ENCODE assay signal across 1 cellular context in genomic region chr16:54102888-54103866, GRCh38.
TF ChIP-seq lines count a peak whose summit lies in the region.

No MANE protein-coding gene starts in this region.

TF ChIP-seq in HepG2, 621 proteins besides CTCF, POLR2A, EP300 and RAD21 (continued from another document and continues in another):
- TF ChIP-seq KIAA2018 (CRISPR knock-in tag; IDR thresholded peaks at IDR 0.05; ENCODE audit: borderline replicate concordance) (no peak), ZNF275 (CRISPR knock-in tag; IDR thresholded peaks at IDR 0.05; ENCODE audit: borderline replicate concordance) (no peak), ZNF18 (CRISPR knock-in tag; IDR thresholded peaks at IDR 0.05; ENCODE audit: insufficient replicate concordance) (peak; percentile 80), ZNF788 (CRISPR knock-in tag; IDR thresholded peaks at IDR 0.05; ENCODE audit: borderline replicate concordance) (no peak), SP4 (CRISPR knock-in tag; IDR thresholded peaks at IDR 0.05) (no peak; the same call in 1 of the 2 replicates), ZBTB20 (CRISPR knock-in tag; IDR thresholded peaks at IDR 0.05; ENCODE audit: borderline replicate concordance, low read depth) (peak; percentile 94; the same call in 1 of the 2 replicates), ZHX2 (IDR thresholded peaks at IDR 0.05; ENCODE audit: low read depth) (no peak), ZHX2 (CRISPR knock-in tag; IDR thresholded peaks at IDR 0.05; ENCODE audit: borderline replicate concordance) (peak; percentile 21; the same call in 1 of the 2 replicates), ZBTB7A (CRISPR knock-in tag; IDR thresholded peaks at IDR 0.05) (no peak), ZNF251 (CRISPR knock-in tag; IDR thresholded peaks at IDR 0.05) (no peak), MED1 (CRISPR knock-in tag; IDR thresholded peaks at IDR 0.05) (peak; percentile 98), IKZF4 (CRISPR knock-in tag; IDR thresholded peaks at IDR 0.05; ENCODE audit: borderline replicate concordance, low read depth, not compliant biosample characterization) (no peak), ZNF430 (CRISPR knock-in tag; IDR thresholded peaks at IDR 0.05) (peak; percentile 28; the same call in 1 of the 2 replicates), MLLT10 (CRISPR knock-in tag; IDR thresholded peaks at IDR 0.05) (no peak), MNT (IDR thresholded peaks at IDR 0.05) (no peak), ZBTB37 (CRISPR knock-in tag; IDR thresholded peaks at IDR 0.05) (peak; percentile 80), ZNF660 (CRISPR knock-in tag; IDR thresholded peaks at IDR 0.05; ENCODE audit: borderline replicate concordance, low read depth) (no peak), ZNF235 (CRISPR knock-in tag; IDR thresholded peaks at IDR 0.05; ENCODE audit: borderline replicate concordance) (no peak), ZNF816 (CRISPR knock-in tag; IDR thresholded peaks at IDR 0.05; ENCODE audit: borderline replicate concordance) (peak; percentile 77; the same call in 1 of the 2 replicates), ZNF512 (CRISPR knock-in tag; IDR thresholded peaks at IDR 0.05) (no peak), ZNF768 (CRISPR knock-in tag; IDR thresholded peaks at IDR 0.05) (no peak), SOX13 (IDR thresholded peaks at IDR 0.05) (peak; percentile 95), SOX13 (CRISPR knock-in tag; conservative IDR thresholded peaks at IDR 0.05 in 1 of 2, IDR thresholded peaks at IDR 0.05 in 1 of 2) (peak in 1 of 2 experiments; percentile 97; a peak in 2 of 4 replicates), ZNF530 (CRISPR knock-in tag; IDR thresholded peaks at IDR 0.05; ENCODE audit: low read depth) (no peak), PHF5A (CRISPR knock-in tag; IDR thresholded peaks at IDR 0.05; ENCODE audit: low read depth, unreplicated experiment) (peak; percentile 81), MTERF4 (CRISPR knock-in tag; IDR thresholded peaks at IDR 0.05) (no peak), BRD4 (CRISPR knock-in tag; IDR thresholded peaks at IDR 0.05) (peak; percentile 70), SMAD9 (CRISPR knock-in tag; IDR thresholded peaks at IDR 0.05) (no peak), SSRP1 (CRISPR knock-in tag; IDR thresholded peaks at IDR 0.05) (no peak), RNF2 (conservative IDR thresholded peaks at IDR 0.05; ENCODE audit: low read depth) (no peak), ELF1 (CRISPR knock-in tag; IDR thresholded peaks at IDR 0.05) (no peak), NR2C2 (CRISPR knock-in tag; IDR thresholded peaks at IDR 0.05; ENCODE audit: borderline replicate concordance) (peak; percentile 57)
